In the genomic region with DNA sequence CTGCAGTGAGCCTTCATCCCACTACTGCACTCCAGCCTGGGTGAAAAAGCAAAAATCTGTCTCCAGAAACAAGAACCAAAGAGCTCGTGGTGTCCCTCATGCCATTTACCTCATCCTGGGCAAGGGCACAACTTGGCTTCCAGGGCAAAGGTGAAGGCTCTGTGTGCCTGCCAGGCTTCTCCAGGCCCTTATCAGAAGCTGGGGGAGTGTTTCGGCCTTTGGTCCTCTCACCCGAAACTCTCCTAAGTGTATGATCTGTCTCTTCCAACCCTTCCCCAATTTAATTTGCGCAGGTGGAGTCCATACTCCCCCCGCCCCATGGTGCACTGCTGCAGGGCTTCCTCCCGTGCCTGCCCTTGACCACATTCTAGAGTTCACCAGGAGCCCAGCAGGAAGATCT, we compare ENCODE assay signal across 7 cellular contexts. TPM values are rescaled to one million over a fixed set of nuclear protein-coding genes. Genes with fewer than 3 reads are reported as not detected.
DNase-seq lines count a peak whose midpoint lies in the region; ATAC-seq, FAIRE-seq and TF ChIP-seq lines count a peak whose summit lies in the region.
"Had no signal": no experiment of that assay in that cellular context is flagged by ENCODE, and none has a peak within 500 bp of the region (broad histone marks: within the 10 kb centered on the region; RNA-seq: fewer than 3 reads in every experiment).

No MANE protein-coding gene starts in this region.

- H3K27me3 ChIP-seq in GM12878 (replicated peaks in 1 of 2; ENCODE audit: control insufficient read depth in 2 of 2, insufficient read depth in 2 of 2, low read length in 1 of 2): no peaks in the 10 kb centered on the region
- H3K27me3 ChIP-seq in muscle layer of duodenum (ENCODE audit: low read depth, low read length): no peaks in the 10 kb centered on the region

- RAD21 ChIA-PET in GM12878 (lab: Charles Lee; ENCODE audit: unreplicated experiment): no interaction called here

- peaks cover 33% of the 10 kb centered on the region for H3K79me2 ChIP-seq in GM12878 (ENCODE audit: control insufficient read depth, insufficient read depth, low read length)

- no peak for TF ChIP-seq EP300 in GM12878 (IDR thresholded peaks at IDR 0.05; ENCODE audit: borderline replicate concordance in 1 of 2, control insufficient read depth in 1 of 2, low read depth in 2 of 2, low read length in 2 of 2)

- peak overlapping the region; percentile 73; the same call in 1 of the 2 replicates for H3K4me2 ChIP-seq in GM12878 (ENCODE audit: control insufficient read depth, insufficient read depth)

- no peaks in the 10 kb centered on the region for H4K20me1 ChIP-seq in GM12878 (ENCODE audit: control insufficient read depth, insufficient read depth)

- DNase-seq in GM12892 (ENCODE audit: insufficient read length) (peak; percentile 5), GM12878 (ENCODE audit: low read depth, low spot score) (no peak), middle frontal gyrus (ENCODE audit: extremely low spot score, low spot score) (no peak), NCI-H1436 treated with DMSO at 0.1 percent for 48 hours (lab: John Stamatoyannopoulos, UW) (no peak)
- DNase-seq: KBM-7 had no signal

- H3K4me3 ChIP-seq in GM12878 (peak overlapping the region; percentile 78; the same call in 1 of the 2 replicates), muscle layer of duodenum (ENCODE audit: low read depth in 1 of 2, low read length in 2 of 2) (peak overlapping the region; percentile 21 to 90)

- TF ChIP-seq CTCF in GM12878 (IDR thresholded peaks at IDR 0.05 in 2 of 3, conservative IDR thresholded peaks at IDR 0.05 in 1 of 3; ENCODE audit: control insufficient read depth in 2 of 3, extremely low read depth in 1 of 3, insufficient read depth in 1 of 3, low read depth in 3 of 3, low read length in 3 of 3): no peak

- no peaks in the 10 kb centered on the region for H3K9me3 ChIP-seq in GM12878 (replicated peaks; ENCODE audit: control insufficient read depth, insufficient read depth, low read length)
- H3K9me3 ChIP-seq in muscle layer of duodenum (ENCODE audit: control insufficient read depth in 1 of 2, low read length in 2 of 2): no peaks in the 10 kb centered on the region

- in situ Hi-C loops in GM12878 (cut with MboI): loop anchor here (10.0 kb wide), 1 partner anchor 58 kb away; no protein-coding TSS in a partner anchor

- H2AFZ ChIP-seq in GM12878 (ENCODE audit: control insufficient read depth, low read depth, low read length): no peak overlapping the region

- intact Hi-C loops in GM12878 (cut with micrococcal nuclease; ENCODE audit: unreplicated experiment): no loop called here

- H3K9ac ChIP-seq in GM12878 (ENCODE audit: control insufficient read depth, insufficient read depth, low read length): peak overlapping the region; percentile 31; the same call in 1 of the 2 replicates

- H3K4me1 ChIP-seq in GM12878 (ENCODE audit: control insufficient read depth, insufficient read depth, low read length): peaks cover 7% of the 10 kb centered on the region
- peaks cover 8 to 38% of the 10 kb centered on the region in 2 donors for H3K4me1 ChIP-seq in muscle layer of duodenum (ENCODE audit: control insufficient read depth in 1 of 2, insufficient read depth in 2 of 2, low read length in 2 of 2)

- SMC1A ChIA-PET in GM12878 (lab: Charles Lee; ENCODE audit: uncharacterized antibody, unreplicated experiment): no interaction called here

- BruUV-seq in GM12878 (replicated peaks; lab: Mats Ljungman, UMichigan): no TSS peak

- 93% methylated on average over 6 of the region's 6 CpGs for WGBS in GM12878 (ENCODE audit: insufficient coverage, insufficient replicate concordance, low lambda C conversion rate, missing lambda C conversion rate)

- H3K27ac ChIP-seq in GM12878 (ENCODE audit: control insufficient read depth, insufficient read depth): no peak overlapping the region
- H3K27ac ChIP-seq in muscle layer of duodenum (ENCODE audit: low read length): peak overlapping the region; percentile 63

- H3K36me3 ChIP-seq in GM12878 (ENCODE audit: control insufficient read depth in 2 of 2, insufficient read depth in 2 of 2, low read length in 1 of 2): peaks cover 2 to 3% of the 10 kb centered on the region in 2 experiments; a peak in 3 of 4 replicates
- peaks cover 30 to 47% of the 10 kb centered on the region in 2 donors for H3K36me3 ChIP-seq in muscle layer of duodenum (ENCODE audit: control insufficient read depth in 1 of 2, insufficient read depth in 2 of 2, low read length in 2 of 2)

- no peak for TF ChIP-seq POLR2A in GM12892 (IDR thresholded peaks at IDR 0.05; ENCODE audit: low read depth, low read length)
- TF ChIP-seq POLR2A in GM12878 (IDR thresholded peaks at IDR 0.05; ENCODE audit: low read depth, low read length): no peak

- no peak for FAIRE-seq in GM12892 (lab: Jason Lieb, UNC)
- FAIRE-seq in GM12878 (lab: Jason Lieb, UNC): no peak

- TF ChIP-seq RAD21 in GM12878 (IDR thresholded peaks at IDR 0.05; ENCODE audit: insufficient read depth, low read depth, low read length): no peak

- no peak for ATAC-seq in GM12878
- no peak for ATAC-seq in GM21423 (IDR thresholded peaks at IDR 0.05; ENCODE audit: unreplicated experiment)

- POLR2A ChIA-PET in GM12878 (lab: Charles Lee): interaction anchor here (1.0 kb wide), 1 partner anchor 10 kb away, joined by 3 read pairs; no protein-coding TSS in a partner anchor

- CTCF ChIA-PET in GM12878 (lab: Yijun Ruan, JAX): interaction anchor here (2.1 kb wide), 1 partner anchor 41 kb away, joined by 6 read pairs; no protein-coding TSS in a partner anchor

RNA-seq across cellular contexts. Expression of a gene that starts 1.1 kb away (rescaled TPM):
- polyA plus RNA-seq in GM12892 (2012; ENCODE audit: missing spikeins): 8.7 TPM
- 49.9 and 51.4 TPM in 2 replicates for total RNA-seq in GM12878 (2013; cell fraction: nucleolus; rRNA removed)
- total RNA-seq in GM12878 (2014; rRNA removed) (31.1 and 33.7 TPM in 2 replicates), GM12878 (2014; rRNA removed; fragmentation: Illumina TruSeq; extraction: Trizol) (15.1 and 17.0 TPM in 2 replicates), GM12878 (2021) (26.9 and 33.2 TPM in 2 replicates)
- polyA plus RNA-seq in GM12878 (2011; ENCODE audit: low read depth): 9.2 TPM
- polyA plus RNA-seq in GM12878 (2011; rRNA removed) (9.8 and 14.1 TPM in 2 replicates), GM12878 (2014; fragmentation: Illumina TruSeq; extraction: Trizol) (16.6 and 19.6 TPM in 2 replicates), GM12878 (2014; fragmentation: Nextera tagmentation; extraction: Ambion mirVana) (1 to 10 TPM; 1.6 to 2.4 TPM), GM12878 (2014; rRNA removed) (24.0 and 28.8 TPM in 2 replicates), GM12878 (2016; fragmentation: Nextera tagmentation; extraction: Ambion mirVana) (10 to 100 TPM; 22.5 to 25.1 TPM)
- polyA plus RNA-seq in GM12878 (2011; cell fraction: cytosol; rRNA removed): 16.1 and 24.3 TPM in 2 replicates
- polyA plus RNA-seq in GM12878 (2011; cell fraction: nucleus; rRNA removed): 19.5 and 23.8 TPM in 2 replicates
- polyA plus RNA-seq in GM12878 (2012): 15.2 and 16.7 TPM in 2 replicates
- polyA minus RNA-seq in GM12878 (2011; rRNA and poly(A)+ RNA removed): 15.9 and 34.4 TPM in 2 replicates
- polyA minus RNA-seq in GM12878 (2011; cell fraction: cytosol; rRNA and poly(A)+ RNA removed): 4.7 and 13.8 TPM in 2 replicates
- 23.1 and 35.8 TPM in 2 replicates for polyA minus RNA-seq in GM12878 (2011; cell fraction: nucleus; rRNA and poly(A)+ RNA removed)

RNA-seq across cellular contexts. Expression of a gene that starts 2.3 kb away (rescaled TPM):
- 116 TPM for polyA plus RNA-seq in GM12892 (2012; ENCODE audit: missing spikeins)
- total RNA-seq in GM12878 (2013; cell fraction: nucleolus; rRNA removed): 6.3 and 6.8 TPM in 2 replicates
- total RNA-seq in GM12878 (2014; rRNA removed): 141 and 156 TPM in 2 replicates
- 69.3 and 77.2 TPM in 2 replicates for total RNA-seq in GM12878 (2014; rRNA removed; fragmentation: Illumina TruSeq; extraction: Trizol)
- total RNA-seq in GM12878 (2021): 76.4 and 81.3 TPM in 2 replicates
- 70.0 TPM for polyA plus RNA-seq in GM12878 (2011; ENCODE audit: low read depth)
- 108 and 182 TPM in 2 replicates for polyA plus RNA-seq in GM12878 (2011; rRNA removed)
- polyA plus RNA-seq in GM12878 (2011; cell fraction: cytosol; rRNA removed): 291 and 399 TPM in 2 replicates
- polyA plus RNA-seq in GM12878 (2011; cell fraction: nucleus; rRNA removed): 147 and 186 TPM in 2 replicates
- 125 and 149 TPM in 2 replicates for polyA plus RNA-seq in GM12878 (2012)
- polyA plus RNA-seq in GM12878 (2014; fragmentation: Illumina TruSeq; extraction: Trizol): 41.2 and 86.9 TPM in 2 replicates
- 100 to 1,000 TPM; 101 to 120 TPM for polyA plus RNA-seq in GM12878 (2014; fragmentation: Nextera tagmentation; extraction: Ambion mirVana)
- polyA plus RNA-seq in GM12878 (2014; rRNA removed): 198 and 225 TPM in 2 replicates
- 100 to 1,000 TPM; 226 to 241 TPM for polyA plus RNA-seq in GM12878 (2016; fragmentation: Nextera tagmentation; extraction: Ambion mirVana)
- polyA minus RNA-seq in GM12878 (2011; rRNA and poly(A)+ RNA removed): 145 and 173 TPM in 2 replicates
- polyA minus RNA-seq in GM12878 (2011; cell fraction: cytosol; rRNA and poly(A)+ RNA removed): 39.5 and 46.1 TPM in 2 replicates
- polyA minus RNA-seq in GM12878 (2011; cell fraction: nucleus; rRNA and poly(A)+ RNA removed): 18.0 and 23.7 TPM in 2 replicates

RNA-seq across cellular contexts. Expression of a gene that starts 11.1 kb away (rescaled TPM):
- polyA plus RNA-seq in GM12892 (2012; ENCODE audit: missing spikeins): 0.66 TPM
- total RNA-seq in GM12878 (2013; cell fraction: nucleolus; rRNA removed): 0.35 TPM in 1 of 2 replicates, not detected in the other
- 6.5 and 8.5 TPM in 2 replicates for total RNA-seq in GM12878 (2014; rRNA removed)
- total RNA-seq in GM12878 (2014; rRNA removed; fragmentation: Illumina TruSeq; extraction: Trizol): 1.5 and 1.7 TPM in 2 replicates
- 4.0 and 4.6 TPM in 2 replicates for total RNA-seq in GM12878 (2021)
- polyA plus RNA-seq in GM12878 (2011; ENCODE audit: low read depth): 0.54 TPM
- polyA plus RNA-seq in GM12878 (2011; rRNA removed): 0.75 and 2.6 TPM in 2 replicates
- 2.5 and 4.2 TPM in 2 replicates for polyA plus RNA-seq in GM12878 (2011; cell fraction: cytosol; rRNA removed)
- 2.8 and 5.9 TPM in 2 replicates for polyA plus RNA-seq in GM12878 (2011; cell fraction: nucleus; rRNA removed)
- polyA plus RNA-seq in GM12878 (2012): 1.6 and 2.1 TPM in 2 replicates
- 0.41 TPM in 1 of 2 replicates, not detected in the other for polyA plus RNA-seq in GM12878 (2014; fragmentation: Illumina TruSeq; extraction: Trizol)
- under 1 TPM; 0.11 to 0.64 TPM for polyA plus RNA-seq in GM12878 (2014; fragmentation: Nextera tagmentation; extraction: Ambion mirVana)
- 5.7 and 8.9 TPM in 2 replicates for polyA plus RNA-seq in GM12878 (2014; rRNA removed)
- polyA plus RNA-seq in GM12878 (2016; fragmentation: Nextera tagmentation; extraction: Ambion mirVana): 1 to 10 TPM; 3.0 to 8.3 TPM
- 0.73 and 2.0 TPM in 2 replicates for polyA minus RNA-seq in GM12878 (2011; rRNA and poly(A)+ RNA removed)
- polyA minus RNA-seq in GM12878 (2011; cell fraction: cytosol; rRNA and poly(A)+ RNA removed): 0.83 and 1.3 TPM in 2 replicates
- 0.48 and 0.96 TPM in 2 replicates for polyA minus RNA-seq in GM12878 (2011; cell fraction: nucleus; rRNA and poly(A)+ RNA removed)

RNA-seq across cellular contexts. Expression of a gene that starts 17.8 kb away (rescaled TPM):
- polyA plus RNA-seq in GM12892 (2012; ENCODE audit: missing spikeins): not detected
- total RNA-seq in GM12878 (2013; cell fraction: nucleolus; rRNA removed): not detected in 2 replicates
- not detected in 2 replicates for total RNA-seq in GM12878 (2014; rRNA removed)
- total RNA-seq in GM12878 (2014; rRNA removed; fragmentation: Illumina TruSeq; extraction: Trizol): not detected in 2 replicates
- total RNA-seq in GM12878 (2021): not detected in 2 replicates
- polyA plus RNA-seq in GM12878 (2011; ENCODE audit: low read depth): not detected
- polyA plus RNA-seq in GM12878 (2011; rRNA removed): 0.05 TPM in 1 of 2 replicates, not detected in the other
- 0.04 and 0.05 TPM in 2 replicates for polyA plus RNA-seq in GM12878 (2011; cell fraction: cytosol; rRNA removed)
- polyA plus RNA-seq in GM12878 (2011; cell fraction: nucleus; rRNA removed): 0.18 and 0.28 TPM in 2 replicates
- not detected in 2 replicates for polyA plus RNA-seq in GM12878 (2012)
- not detected in 2 replicates for polyA plus RNA-seq in GM12878 (2014; fragmentation: Illumina TruSeq; extraction: Trizol)
- polyA plus RNA-seq in GM12878 (2014; fragmentation: Nextera tagmentation; extraction: Ambion mirVana): not detected
- not detected in 2 replicates for polyA plus RNA-seq in GM12878 (2014; rRNA removed)
- not detected for polyA plus RNA-seq in GM12878 (2016; fragmentation: Nextera tagmentation; extraction: Ambion mirVana)
- 1.2 TPM in 1 of 2 replicates, not detected in the other for polyA minus RNA-seq in GM12878 (2011; rRNA and poly(A)+ RNA removed)
- not detected in 2 replicates for polyA minus RNA-seq in GM12878 (2011; cell fraction: cytosol; rRNA and poly(A)+ RNA removed)
- polyA minus RNA-seq in GM12878 (2011; cell fraction: nucleus; rRNA and poly(A)+ RNA removed): not detected in 2 replicates

RNA-seq across cellular contexts. Expression of a gene that starts 24.6 kb away (rescaled TPM):
- polyA plus RNA-seq in GM12892 (2012; ENCODE audit: missing spikeins): 0.87 TPM
- 6.9 and 11.2 TPM in 2 replicates for total RNA-seq in GM12878 (2013; cell fraction: nucleolus; rRNA removed)
- total RNA-seq in GM12878 (2014; rRNA removed) (0.71 and 1.4 TPM in 2 replicates), GM12878 (2014; rRNA removed; fragmentation: Illumina TruSeq; extraction: Trizol) (0.72 and 0.83 TPM in 2 replicates), GM12878 (2021) (1.9 and 3.1 TPM in 2 replicates)
- 0.16 TPM for polyA plus RNA-seq in GM12878 (2011; ENCODE audit: low read depth)
- polyA plus RNA-seq in GM12878 (2011; rRNA removed) (0.62 and 1.3 TPM in 2 replicates), GM12878 (2014; fragmentation: Illumina TruSeq; extraction: Trizol) (0.10 and 0.76 TPM in 2 replicates), GM12878 (2014; fragmentation: Nextera tagmentation; extraction: Ambion mirVana) (under 1 TPM; 0.09 to 0.18 TPM), GM12878 (2014; rRNA removed) (1.5 and 3.0 TPM in 2 replicates), GM12878 (2016; fragmentation: Nextera tagmentation; extraction: Ambion mirVana) (under 1 TPM; 0.68 to 0.76 TPM)
- 0.90 and 1.3 TPM in 2 replicates for polyA plus RNA-seq in GM12878 (2011; cell fraction: cytosol; rRNA removed)
- 7.5 and 8.9 TPM in 2 replicates for polyA plus RNA-seq in GM12878 (2011; cell fraction: nucleus; rRNA removed)
- polyA plus RNA-seq in GM12878 (2012): 0.89 and 1.6 TPM in 2 replicates
- polyA minus RNA-seq in GM12878 (2011; rRNA and poly(A)+ RNA removed): 0.80 and 2.0 TPM in 2 replicates
- polyA minus RNA-seq in GM12878 (2011; cell fraction: cytosol; rRNA and poly(A)+ RNA removed): 0.67 TPM in 1 of 2 replicates, not detected in the other
- polyA minus RNA-seq in GM12878 (2011; cell fraction: nucleus; rRNA and poly(A)+ RNA removed): 3.3 and 3.4 TPM in 2 replicates
